8 cellular contexts compared by ENCODE assay signal in the genomic region with DNA sequence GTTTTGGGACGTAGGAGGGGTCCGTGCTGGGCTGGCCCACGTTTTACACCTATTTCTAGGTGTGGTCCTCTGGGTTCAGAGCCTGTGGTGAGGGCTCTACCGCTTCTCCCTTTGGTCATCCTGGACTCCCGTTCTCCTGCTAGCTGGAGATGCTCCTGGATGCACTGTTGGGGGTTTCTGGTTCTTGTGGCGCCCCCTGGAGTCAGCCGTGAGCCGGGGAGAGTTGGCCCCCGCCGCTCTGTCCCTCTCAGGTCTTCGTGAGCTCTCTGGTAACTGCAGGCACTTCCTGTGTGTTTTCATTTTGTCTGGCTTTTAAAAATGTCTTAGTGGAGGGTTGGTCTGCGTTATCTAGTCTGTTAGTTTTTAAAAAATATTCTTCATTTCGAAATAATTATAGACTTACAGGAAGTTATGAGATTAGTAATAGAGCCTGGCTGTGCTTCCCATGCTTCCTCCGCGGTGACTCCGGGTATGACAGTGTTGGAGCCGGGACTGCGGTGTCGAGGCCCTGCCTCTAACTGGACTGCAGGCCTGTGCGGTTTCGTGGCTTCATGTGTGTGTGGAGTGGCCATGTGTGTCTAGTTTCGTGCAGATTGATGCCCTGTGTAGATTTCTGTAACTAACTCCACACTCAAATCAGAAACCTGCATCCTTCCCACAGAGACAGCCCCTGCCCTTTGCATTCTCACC.
A peak's percentile ranks its signal among the peaks of the same experiment; 100 is the strongest.
DNase-seq lines count a peak whose midpoint lies in the region; ATAC-seq and TF ChIP-seq lines count a peak whose summit lies in the region.

No MANE protein-coding gene starts in this region.

- no peak overlapping the region for H3K27ac ChIP-seq in thyroid gland

- no peak for TF ChIP-seq POLR2A in thyroid gland (IDR thresholded peaks at IDR 0.05)

- no peak overlapping the region for H3K4me3 ChIP-seq in fibroblast of the aortic adventitia (ENCODE audit: low read depth, low read length)
- H3K4me3 ChIP-seq in thyroid gland (replicated peaks in 1 of 3), result no peak overlapping the region

- DNase-seq in activated T-cell treated with anti-CD3 and anti-CD28 coated beads for 1 hour (ENCODE audit: low read depth) (peak; percentile 45), activated T-cell treated with anti-CD3 and anti-CD28 coated beads for 4 hours (no peak), WTC11 (ENCODE audit: low spot score) (peak; percentile 62), fibroblast of the aortic adventitia (ENCODE audit: low read depth) (peak; percentile 28), thyroid gland (peak; percentile 32 to 46)

- H3K4me1 ChIP-seq in thyroid gland, result peaks cover 0 to 8% of the 10 kb centered on the region in 2 donors

- H3K4me3 Mint-ChIP-seq in WTC11, result no peak overlapping the region

- H3K9me3 ChIP-seq in thyroid gland, result no peaks in the 10 kb centered on the region

- CTCF ChIA-PET in WTC11 (lab: Charles Lee), result interaction anchor here (0.5 to 1.6 kb wide), 29 partner anchors 8 to 249 kb away, joined by 3 to 16 read pairs (median 4); no protein-coding TSS in a partner anchor

- no peaks in the 10 kb centered on the region for H3K9me3 Mint-ChIP-seq in WTC11

- no peaks in the 10 kb centered on the region for H3K27me3 ChIP-seq in thyroid gland

- peak; percentile 79 for ATAC-seq in WTC11
- no peak for ATAC-seq in HG02840 (IDR thresholded peaks at IDR 0.05; ENCODE audit: low FRiP score, unreplicated experiment)
- ATAC-seq in GM19463 (IDR thresholded peaks at IDR 0.05; ENCODE audit: unreplicated experiment), result no peak
- no peak for ATAC-seq in GM19467 (IDR thresholded peaks at IDR 0.05; ENCODE audit: unreplicated experiment)

- no peaks in the 10 kb centered on the region for H3K36me3 ChIP-seq in thyroid gland

- H3K27ac Mint-ChIP-seq in WTC11, result no peak overlapping the region

- POLR2A ChIA-PET in WTC11 (lab: Charles Lee), result no interaction called here

- TF ChIP-seq CTCF in WTC11 (IDR thresholded peaks at IDR 0.05) (no peak), fibroblast of the aortic adventitia (IDR thresholded peaks at IDR 0.05; ENCODE audit: insufficient read depth, low read length) (peak; percentile 43), thyroid gland (IDR thresholded peaks at IDR 0.05) (peak in 5 of 6 experiments; percentile 22 to 50 (median 41))

- 0 out of 2 replicates have a peak, but pooled peaks cover 3% of the 10 kb centered on the region for H3K4me1 Mint-ChIP-seq in WTC11

- 76 to 77% methylated on average over 22 of the region's 22 CpGs for WGBS in thyroid gland, 2 donors

- intact Hi-C loops in thyroid gland (cut with DNase I), result loop anchor here (5.0 kb wide), 1 partner anchor 136 kb away; no protein-coding TSS in a partner anchor

- H3K27me3 Mint-ChIP-seq in WTC11 (ENCODE audit: low read depth), result no peaks in the 10 kb centered on the region

- peaks cover 25% of the 10 kb centered on the region for H3K36me3 Mint-ChIP-seq in WTC11

TF ChIP-seq in WTC11, 78 proteins besides CTCF, POLR2A, EP300 and RAD21:
- TF ChIP-seq, protein P1, sequence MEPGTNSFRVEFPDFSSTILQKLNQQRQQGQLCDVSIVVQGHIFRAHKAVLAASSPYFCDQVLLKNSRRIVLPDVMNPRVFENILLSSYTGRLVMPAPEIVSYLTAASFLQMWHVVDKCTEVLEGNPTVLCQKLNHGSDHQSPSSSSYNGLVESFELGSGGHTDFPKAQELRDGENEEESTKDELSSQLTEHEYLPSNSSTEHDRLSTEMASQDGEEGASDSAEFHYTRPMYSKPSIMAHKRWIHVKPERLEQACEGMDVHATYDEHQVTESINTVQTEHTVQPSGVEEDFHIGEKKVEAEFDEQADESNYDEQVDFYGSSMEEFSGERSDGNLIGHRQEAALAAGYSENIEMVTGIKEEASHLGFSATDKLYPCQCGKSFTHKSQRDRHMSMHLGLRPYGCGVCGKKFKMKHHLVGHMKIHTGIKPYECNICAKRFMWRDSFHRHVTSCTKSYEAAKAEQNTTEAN (CRISPR knock-in tag; IDR thresholded peaks at IDR 0.05), result no peak
- TF ChIP-seq ESRRA (CRISPR knock-in tag; IDR thresholded peaks at IDR 0.05; ENCODE audit: borderline replicate concordance) (no peak), TCF7 (CRISPR knock-in tag; IDR thresholded peaks at IDR 0.05; ENCODE audit: low read depth) (no peak), ZNF138 (CRISPR knock-in tag; conservative IDR thresholded peaks at IDR 0.05) (no peak), ZNF121 (CRISPR knock-in tag; IDR thresholded peaks at IDR 0.05) (no peak), JUN (CRISPR knock-in tag; IDR thresholded peaks at IDR 0.05) (no peak)
- TF ChIP-seq, protein P2, sequence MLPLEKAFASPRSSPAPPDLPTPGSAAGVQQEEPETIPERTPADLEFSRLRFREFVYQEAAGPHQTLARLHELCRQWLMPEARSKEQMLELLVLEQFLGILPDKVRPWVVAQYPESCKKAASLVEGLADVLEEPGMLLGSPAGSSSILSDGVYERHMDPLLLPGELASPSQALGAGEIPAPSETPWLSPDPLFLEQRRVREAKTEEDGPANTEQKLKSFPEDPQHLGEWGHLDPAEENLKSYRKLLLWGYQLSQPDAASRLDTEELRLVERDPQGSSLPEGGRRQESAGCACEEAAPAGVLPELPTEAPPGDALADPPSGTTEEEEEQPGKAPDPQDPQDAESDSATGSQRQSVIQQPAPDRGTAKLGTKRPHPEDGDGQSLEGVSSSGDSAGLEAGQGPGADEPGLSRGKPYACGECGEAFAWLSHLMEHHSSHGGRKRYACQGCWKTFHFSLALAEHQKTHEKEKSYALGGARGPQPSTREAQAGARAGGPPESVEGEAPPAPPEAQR (CRISPR knock-in tag; IDR thresholded peaks at IDR 0.05), result no peak
TF ChIP-seq in WTC11: peak in this region for 0.
